1 cellular context compared by ENCODE assay signal in the genomic region with DNA sequence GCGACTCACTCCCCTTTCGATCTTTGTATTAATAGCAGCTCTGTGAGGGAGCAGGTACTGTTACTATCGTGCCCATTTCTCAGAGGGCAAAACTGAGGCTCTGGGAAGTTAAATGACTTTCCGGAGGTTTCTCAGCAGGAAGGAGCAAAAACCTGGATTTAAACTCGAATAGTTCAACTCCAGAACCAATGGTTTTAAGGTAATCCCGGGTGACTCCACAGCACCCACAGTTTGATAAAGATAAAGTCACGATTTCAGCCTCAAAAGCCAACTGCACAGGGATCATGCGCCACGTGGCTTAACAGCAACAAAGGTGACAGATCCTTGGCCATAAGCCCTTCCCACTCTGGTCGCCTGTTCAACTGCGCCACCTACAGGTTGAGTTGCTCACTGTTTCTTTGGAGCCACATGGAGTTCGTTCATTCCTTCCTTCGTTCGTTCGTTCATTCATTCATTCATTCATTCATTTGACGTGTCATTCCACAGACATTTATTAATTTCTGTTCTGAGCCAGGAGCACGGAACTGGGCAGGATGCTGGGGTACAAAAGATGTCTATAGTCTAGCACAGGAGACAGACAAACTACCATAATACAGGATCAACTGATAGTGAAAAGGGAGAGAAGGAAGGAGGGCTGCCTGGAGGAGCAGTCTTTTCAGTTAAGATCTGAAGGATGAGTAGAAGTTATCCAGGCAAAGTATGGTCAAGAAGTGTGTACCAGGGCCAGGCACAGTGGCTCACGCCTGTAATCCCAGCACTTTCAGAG.
TF ChIP-seq lines count a peak whose summit lies in the region.

No MANE protein-coding gene starts in this region.

TF ChIP-seq in HepG2, 621 proteins besides CTCF, POLR2A, EP300 and RAD21 (continued from another document and continues in another):
- TF ChIP-seq, protein P1, sequence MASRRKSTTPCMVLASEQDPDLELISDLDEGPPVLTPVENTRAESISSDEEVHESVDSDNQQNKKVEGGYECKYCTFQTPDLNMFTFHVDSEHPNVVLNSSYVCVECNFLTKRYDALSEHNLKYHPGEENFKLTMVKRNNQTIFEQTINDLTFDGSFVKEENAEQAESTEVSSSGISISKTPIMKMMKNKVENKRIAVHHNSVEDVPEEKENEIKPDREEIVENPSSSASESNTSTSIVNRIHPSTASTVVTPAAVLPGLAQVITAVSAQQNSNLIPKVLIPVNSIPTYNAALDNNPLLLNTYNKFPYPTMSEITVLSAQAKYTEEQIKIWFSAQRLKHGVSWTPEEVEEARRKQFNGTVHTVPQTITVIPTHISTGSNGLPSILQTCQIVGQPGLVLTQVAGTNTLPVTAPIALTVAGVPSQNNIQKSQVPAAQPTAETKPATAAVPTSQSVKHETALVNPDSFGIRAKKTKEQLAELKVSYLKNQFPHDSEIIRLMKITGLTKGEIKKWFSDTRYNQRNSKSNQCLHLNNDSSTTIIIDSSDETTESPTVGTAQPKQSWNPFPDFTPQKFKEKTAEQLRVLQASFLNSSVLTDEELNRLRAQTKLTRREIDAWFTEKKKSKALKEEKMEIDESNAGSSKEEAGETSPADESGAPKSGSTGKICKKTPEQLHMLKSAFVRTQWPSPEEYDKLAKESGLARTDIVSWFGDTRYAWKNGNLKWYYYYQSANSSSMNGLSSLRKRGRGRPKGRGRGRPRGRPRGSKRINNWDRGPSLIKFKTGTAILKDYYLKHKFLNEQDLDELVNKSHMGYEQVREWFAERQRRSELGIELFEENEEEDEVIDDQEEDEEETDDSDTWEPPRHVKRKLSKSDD (CRISPR knock-in tag; IDR thresholded peaks at IDR 0.05; ENCODE audit: low read depth), result no peak
- TF ChIP-seq ZNF224 (CRISPR knock-in tag; IDR thresholded peaks at IDR 0.05) (peak; percentile 81; the same call in 1 of the 2 replicates), HNRNPL (IDR thresholded peaks at IDR 0.05; ENCODE audit: low read depth, low read length) (no peak), ADNP (CRISPR knock-in tag; IDR thresholded peaks at IDR 0.05) (no peak; the same call in 1 of the 2 replicates), FOXO1 (CRISPR knock-in tag; IDR thresholded peaks at IDR 0.05) (no peak), CREB1 (IDR thresholded peaks at IDR 0.05) (peak; percentile 35; the same call in 1 of the 2 replicates), CREB1 (CRISPR knock-in tag; IDR thresholded peaks at IDR 0.05) (no peak), REXO4 (CRISPR knock-in tag; IDR thresholded peaks at IDR 0.05; ENCODE audit: borderline replicate concordance) (no peak), NR2F6 (IDR thresholded peaks at IDR 0.05) (no peak), NR2F6 (CRISPR knock-in tag; IDR thresholded peaks at IDR 0.05) (0 out of 2 replicates have a peak, but pooled peaks have one; percentile 36), DNMT3B (CRISPR knock-in tag; conservative IDR thresholded peaks at IDR 0.05) (no peak), ZNF616 (CRISPR knock-in tag; IDR thresholded peaks at IDR 0.05; ENCODE audit: low read depth) (no peak), ZBTB21 (CRISPR knock-in tag; IDR thresholded peaks at IDR 0.05) (no peak), MAFG (CRISPR knock-in tag; IDR thresholded peaks at IDR 0.05) (no peak), RFX3 (CRISPR knock-in tag; IDR thresholded peaks at IDR 0.05) (no peak), NR2C2 (CRISPR knock-in tag; IDR thresholded peaks at IDR 0.05; ENCODE audit: borderline replicate concordance) (no peak), ZKSCAN1 (IDR thresholded peaks at IDR 0.05; ENCODE audit: low read length) (no peak), FOXK2 (IDR thresholded peaks at IDR 0.05) (peak; percentile 67), FIP1L1 (IDR thresholded peaks at IDR 0.05; ENCODE audit: borderline replicate concordance, insufficient read depth, low read depth, low read length) (no peak), ZNF33B (CRISPR knock-in tag; IDR thresholded peaks at IDR 0.05) (no peak), ZNF737 (CRISPR knock-in tag; IDR thresholded peaks at IDR 0.05; ENCODE audit: borderline replicate concordance) (no peak), ZFP36L1 (CRISPR knock-in tag; IDR thresholded peaks at IDR 0.05) (no peak), ARNT2 (CRISPR knock-in tag; IDR thresholded peaks at IDR 0.05; ENCODE audit: low read depth) (no peak), SRF (IDR thresholded peaks at IDR 0.05; ENCODE audit: low read depth, low read length) (no peak), SYNCRIP (IDR thresholded peaks at IDR 0.05; ENCODE audit: insufficient read depth, low read depth, low read length) (no peak)
- TF ChIP-seq, protein P2, sequence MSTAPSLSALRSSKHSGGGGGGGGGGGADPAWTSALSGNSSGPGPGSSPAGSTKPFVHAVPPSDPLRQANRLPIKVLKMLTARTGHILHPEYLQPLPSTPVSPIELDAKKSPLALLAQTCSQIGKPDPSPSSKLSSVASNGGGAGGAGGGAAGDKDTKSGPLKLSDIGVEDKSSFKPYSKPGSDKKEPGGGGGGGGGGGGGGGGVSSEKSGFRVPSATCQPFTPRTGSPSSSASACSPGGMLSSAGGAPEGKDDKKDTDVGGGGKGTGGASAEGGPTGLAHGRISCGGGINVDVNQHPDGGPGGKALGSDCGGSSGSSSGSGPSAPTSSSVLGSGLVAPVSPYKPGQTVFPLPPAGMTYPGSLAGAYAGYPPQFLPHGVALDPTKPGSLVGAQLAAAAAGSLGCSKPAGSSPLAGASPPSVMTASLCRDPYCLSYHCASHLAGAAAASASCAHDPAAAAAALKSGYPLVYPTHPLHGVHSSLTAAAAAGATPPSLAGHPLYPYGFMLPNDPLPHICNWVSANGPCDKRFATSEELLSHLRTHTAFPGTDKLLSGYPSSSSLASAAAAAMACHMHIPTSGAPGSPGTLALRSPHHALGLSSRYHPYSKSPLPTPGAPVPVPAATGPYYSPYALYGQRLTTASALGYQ (CRISPR knock-in tag; IDR thresholded peaks at IDR 0.05), result no peak
- TF ChIP-seq, protein P3, sequence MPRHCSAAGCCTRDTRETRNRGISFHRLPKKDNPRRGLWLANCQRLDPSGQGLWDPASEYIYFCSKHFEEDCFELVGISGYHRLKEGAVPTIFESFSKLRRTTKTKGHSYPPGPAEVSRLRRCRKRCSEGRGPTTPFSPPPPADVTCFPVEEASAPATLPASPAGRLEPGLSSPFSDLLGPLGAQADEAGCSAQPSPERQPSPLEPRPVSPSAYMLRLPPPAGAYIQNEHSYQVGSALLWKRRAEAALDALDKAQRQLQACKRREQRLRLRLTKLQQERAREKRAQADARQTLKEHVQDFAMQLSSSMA (CRISPR knock-in tag; IDR thresholded peaks at IDR 0.05), result no peak
- TF ChIP-seq, protein P4, sequence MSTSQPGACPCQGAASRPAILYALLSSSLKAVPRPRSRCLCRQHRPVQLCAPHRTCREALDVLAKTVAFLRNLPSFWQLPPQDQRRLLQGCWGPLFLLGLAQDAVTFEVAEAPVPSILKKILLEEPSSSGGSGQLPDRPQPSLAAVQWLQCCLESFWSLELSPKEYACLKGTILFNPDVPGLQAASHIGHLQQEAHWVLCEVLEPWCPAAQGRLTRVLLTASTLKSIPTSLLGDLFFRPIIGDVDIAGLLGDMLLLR (CRISPR knock-in tag; IDR thresholded peaks at IDR 0.05), result no peak
- TF ChIP-seq, protein P5, sequence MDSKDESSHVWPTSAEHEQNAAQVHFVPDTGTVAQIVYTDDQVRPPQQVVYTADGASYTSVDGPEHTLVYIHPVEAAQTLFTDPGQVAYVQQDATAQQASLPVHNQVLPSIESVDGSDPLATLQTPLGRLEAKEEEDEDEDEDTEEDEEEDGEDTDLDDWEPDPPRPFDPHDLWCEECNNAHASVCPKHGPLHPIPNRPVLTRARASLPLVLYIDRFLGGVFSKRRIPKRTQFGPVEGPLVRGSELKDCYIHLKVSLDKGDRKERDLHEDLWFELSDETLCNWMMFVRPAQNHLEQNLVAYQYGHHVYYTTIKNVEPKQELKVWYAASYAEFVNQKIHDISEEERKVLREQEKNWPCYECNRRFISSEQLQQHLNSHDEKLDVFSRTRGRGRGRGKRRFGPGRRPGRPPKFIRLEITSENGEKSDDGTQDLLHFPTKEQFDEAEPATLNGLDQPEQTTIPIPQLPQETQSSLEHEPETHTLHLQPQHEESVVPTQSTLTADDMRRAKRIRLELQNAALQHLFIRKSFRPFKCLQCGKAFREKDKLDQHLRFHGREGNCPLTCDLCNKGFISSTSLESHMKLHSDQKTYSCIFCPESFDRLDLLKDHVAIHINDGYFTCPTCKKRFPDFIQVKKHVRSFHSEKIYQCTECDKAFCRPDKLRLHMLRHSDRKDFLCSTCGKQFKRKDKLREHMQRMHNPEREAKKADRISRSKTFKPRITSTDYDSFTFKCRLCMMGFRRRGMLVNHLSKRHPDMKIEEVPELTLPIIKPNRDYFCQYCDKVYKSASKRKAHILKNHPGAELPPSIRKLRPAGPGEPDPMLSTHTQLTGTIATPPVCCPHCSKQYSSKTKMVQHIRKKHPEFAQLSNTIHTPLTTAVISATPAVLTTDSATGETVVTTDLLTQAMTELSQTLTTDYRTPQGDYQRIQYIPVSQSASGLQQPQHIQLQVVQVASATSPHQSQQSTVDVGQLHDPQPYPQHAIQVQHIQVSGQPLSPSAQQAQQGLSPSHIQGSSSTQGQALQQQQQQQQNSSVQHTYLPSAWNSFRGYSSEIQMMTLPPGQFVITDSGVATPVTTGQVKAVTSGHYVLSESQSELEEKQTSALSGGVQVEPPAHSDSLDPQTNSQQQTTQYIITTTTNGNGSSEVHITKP (CRISPR knock-in tag; IDR thresholded peaks at IDR 0.05; ENCODE audit: low read depth), result no peak
- TF ChIP-seq, protein P6, sequence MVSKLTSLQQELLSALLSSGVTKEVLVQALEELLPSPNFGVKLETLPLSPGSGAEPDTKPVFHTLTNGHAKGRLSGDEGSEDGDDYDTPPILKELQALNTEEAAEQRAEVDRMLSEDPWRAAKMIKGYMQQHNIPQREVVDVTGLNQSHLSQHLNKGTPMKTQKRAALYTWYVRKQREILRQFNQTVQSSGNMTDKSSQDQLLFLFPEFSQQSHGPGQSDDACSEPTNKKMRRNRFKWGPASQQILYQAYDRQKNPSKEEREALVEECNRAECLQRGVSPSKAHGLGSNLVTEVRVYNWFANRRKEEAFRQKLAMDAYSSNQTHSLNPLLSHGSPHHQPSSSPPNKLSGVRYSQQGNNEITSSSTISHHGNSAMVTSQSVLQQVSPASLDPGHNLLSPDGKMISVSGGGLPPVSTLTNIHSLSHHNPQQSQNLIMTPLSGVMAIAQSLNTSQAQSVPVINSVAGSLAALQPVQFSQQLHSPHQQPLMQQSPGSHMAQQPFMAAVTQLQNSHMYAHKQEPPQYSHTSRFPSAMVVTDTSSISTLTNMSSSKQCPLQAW (CRISPR knock-in tag; IDR thresholded peaks at IDR 0.05), result no peak
- TF ChIP-seq, protein P7, sequence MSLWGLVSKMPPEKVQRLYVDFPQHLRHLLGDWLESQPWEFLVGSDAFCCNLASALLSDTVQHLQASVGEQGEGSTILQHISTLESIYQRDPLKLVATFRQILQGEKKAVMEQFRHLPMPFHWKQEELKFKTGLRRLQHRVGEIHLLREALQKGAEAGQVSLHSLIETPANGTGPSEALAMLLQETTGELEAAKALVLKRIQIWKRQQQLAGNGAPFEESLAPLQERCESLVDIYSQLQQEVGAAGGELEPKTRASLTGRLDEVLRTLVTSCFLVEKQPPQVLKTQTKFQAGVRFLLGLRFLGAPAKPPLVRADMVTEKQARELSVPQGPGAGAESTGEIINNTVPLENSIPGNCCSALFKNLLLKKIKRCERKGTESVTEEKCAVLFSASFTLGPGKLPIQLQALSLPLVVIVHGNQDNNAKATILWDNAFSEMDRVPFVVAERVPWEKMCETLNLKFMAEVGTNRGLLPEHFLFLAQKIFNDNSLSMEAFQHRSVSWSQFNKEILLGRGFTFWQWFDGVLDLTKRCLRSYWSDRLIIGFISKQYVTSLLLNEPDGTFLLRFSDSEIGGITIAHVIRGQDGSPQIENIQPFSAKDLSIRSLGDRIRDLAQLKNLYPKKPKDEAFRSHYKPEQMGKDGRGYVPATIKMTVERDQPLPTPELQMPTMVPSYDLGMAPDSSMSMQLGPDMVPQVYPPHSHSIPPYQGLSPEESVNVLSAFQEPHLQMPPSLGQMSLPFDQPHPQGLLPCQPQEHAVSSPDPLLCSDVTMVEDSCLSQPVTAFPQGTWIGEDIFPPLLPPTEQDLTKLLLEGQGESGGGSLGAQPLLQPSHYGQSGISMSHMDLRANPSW (CRISPR knock-in tag; IDR thresholded peaks at IDR 0.05; ENCODE audit: borderline replicate concordance), result no peak
- TF ChIP-seq, protein P8, sequence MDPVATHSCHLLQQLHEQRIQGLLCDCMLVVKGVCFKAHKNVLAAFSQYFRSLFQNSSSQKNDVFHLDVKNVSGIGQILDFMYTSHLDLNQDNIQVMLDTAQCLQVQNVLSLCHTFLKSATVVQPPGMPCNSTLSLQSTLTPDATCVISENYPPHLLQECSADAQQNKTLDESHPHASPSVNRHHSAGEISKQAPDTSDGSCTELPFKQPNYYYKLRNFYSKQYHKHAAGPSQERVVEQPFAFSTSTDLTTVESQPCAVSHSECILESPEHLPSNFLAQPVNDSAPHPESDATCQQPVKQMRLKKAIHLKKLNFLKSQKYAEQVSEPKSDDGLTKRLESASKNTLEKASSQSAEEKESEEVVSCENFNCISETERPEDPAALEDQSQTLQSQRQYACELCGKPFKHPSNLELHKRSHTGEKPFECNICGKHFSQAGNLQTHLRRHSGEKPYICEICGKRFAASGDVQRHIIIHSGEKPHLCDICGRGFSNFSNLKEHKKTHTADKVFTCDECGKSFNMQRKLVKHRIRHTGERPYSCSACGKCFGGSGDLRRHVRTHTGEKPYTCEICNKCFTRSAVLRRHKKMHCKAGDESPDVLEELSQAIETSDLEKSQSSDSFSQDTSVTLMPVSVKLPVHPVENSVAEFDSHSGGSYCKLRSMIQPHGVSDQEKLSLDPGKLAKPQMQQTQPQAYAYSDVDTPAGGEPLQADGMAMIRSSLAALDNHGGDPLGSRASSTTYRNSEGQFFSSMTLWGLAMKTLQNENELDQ (CRISPR knock-in tag; IDR thresholded peaks at IDR 0.05; ENCODE audit: borderline replicate concordance), result no peak
- TF ChIP-seq, protein P9, sequence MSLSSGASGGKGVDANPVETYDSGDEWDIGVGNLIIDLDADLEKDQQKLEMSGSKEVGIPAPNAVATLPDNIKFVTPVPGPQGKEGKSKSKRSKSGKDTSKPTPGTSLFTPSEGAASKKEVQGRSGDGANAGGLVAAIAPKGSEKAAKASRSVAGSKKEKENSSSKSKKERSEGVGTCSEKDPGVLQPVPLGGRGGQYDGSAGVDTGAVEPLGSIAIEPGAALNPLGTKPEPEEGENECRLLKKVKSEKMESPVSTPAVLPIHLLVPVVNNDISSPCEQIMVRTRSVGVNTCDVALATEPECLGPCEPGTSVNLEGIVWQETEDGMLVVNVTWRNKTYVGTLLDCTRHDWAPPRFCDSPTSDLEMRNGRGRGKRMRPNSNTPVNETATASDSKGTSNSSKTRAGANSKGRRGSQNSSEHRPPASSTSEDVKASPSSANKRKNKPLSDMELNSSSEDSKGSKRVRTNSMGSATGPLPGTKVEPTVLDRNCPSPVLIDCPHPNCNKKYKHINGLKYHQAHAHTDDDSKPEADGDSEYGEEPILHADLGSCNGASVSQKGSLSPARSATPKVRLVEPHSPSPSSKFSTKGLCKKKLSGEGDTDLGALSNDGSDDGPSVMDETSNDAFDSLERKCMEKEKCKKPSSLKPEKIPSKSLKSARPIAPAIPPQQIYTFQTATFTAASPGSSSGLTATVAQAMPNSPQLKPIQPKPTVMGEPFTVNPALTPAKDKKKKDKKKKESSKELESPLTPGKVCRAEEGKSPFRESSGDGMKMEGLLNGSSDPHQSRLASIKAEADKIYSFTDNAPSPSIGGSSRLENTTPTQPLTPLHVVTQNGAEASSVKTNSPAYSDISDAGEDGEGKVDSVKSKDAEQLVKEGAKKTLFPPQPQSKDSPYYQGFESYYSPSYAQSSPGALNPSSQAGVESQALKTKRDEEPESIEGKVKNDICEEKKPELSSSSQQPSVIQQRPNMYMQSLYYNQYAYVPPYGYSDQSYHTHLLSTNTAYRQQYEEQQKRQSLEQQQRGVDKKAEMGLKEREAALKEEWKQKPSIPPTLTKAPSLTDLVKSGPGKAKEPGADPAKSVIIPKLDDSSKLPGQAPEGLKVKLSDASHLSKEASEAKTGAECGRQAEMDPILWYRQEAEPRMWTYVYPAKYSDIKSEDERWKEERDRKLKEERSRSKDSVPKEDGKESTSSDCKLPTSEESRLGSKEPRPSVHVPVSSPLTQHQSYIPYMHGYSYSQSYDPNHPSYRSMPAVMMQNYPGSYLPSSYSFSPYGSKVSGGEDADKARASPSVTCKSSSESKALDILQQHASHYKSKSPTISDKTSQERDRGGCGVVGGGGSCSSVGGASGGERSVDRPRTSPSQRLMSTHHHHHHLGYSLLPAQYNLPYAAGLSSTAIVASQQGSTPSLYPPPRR (CRISPR knock-in tag; IDR thresholded peaks at IDR 0.05; ENCODE audit: borderline replicate concordance), result no peak
